1 cellular context compared by ENCODE assay signal in genomic region chr12:132560831-132561783, GRCh38.
TF ChIP-seq lines count a peak whose summit lies in the region.

No MANE protein-coding gene starts in this region.

TF ChIP-seq in HepG2, 621 proteins besides CTCF, POLR2A, EP300 and RAD21 (continued from another document and continues in another):
- peak; percentile 45 for TF ChIP-seq XRCC5 (optimal IDR thresholded peaks at IDR 0.05; ENCODE audit: low read length)
- no peak for TF ChIP-seq HOXA5 (CRISPR knock-in tag; IDR thresholded peaks at IDR 0.05)
- no peak for TF ChIP-seq PCBP2 (optimal IDR thresholded peaks at IDR 0.05; ENCODE audit: low read depth, low read length, poor library complexity, severe bottlenecking)
- peak; percentile 8; the same call in 1 of the 2 replicates for TF ChIP-seq ZMYM2 (CRISPR knock-in tag; IDR thresholded peaks at IDR 0.05)
- peak; percentile 21; the same call in 1 of the 2 replicates for TF ChIP-seq KMT2A (CRISPR knock-in tag; IDR thresholded peaks at IDR 0.05)
- no peak for TF ChIP-seq PAX8 (CRISPR knock-in tag; IDR thresholded peaks at IDR 0.05; ENCODE audit: borderline replicate concordance)
- 0 out of 2 replicates have a peak, but pooled peaks have one; percentile 1 for TF ChIP-seq ZNF891 (CRISPR knock-in tag; IDR thresholded peaks at IDR 0.05)
- TF ChIP-seq ZNF142 (CRISPR knock-in tag; IDR thresholded peaks at IDR 0.05) = no peak
- TF ChIP-seq SAP130 (CRISPR knock-in tag; IDR thresholded peaks at IDR 0.05; ENCODE audit: low read depth) = peak; percentile 25; the same call in 1 of the 2 replicates
- TF ChIP-seq PAXIP1 (CRISPR knock-in tag; conservative IDR thresholded peaks at IDR 0.05) = no peak
- TF ChIP-seq MYPOP (CRISPR knock-in tag; IDR thresholded peaks at IDR 0.05) = 0 out of 2 replicates have a peak, but pooled peaks have one; percentile 20
- TF ChIP-seq SP2 (CRISPR knock-in tag; IDR thresholded peaks at IDR 0.05) = peak; percentile 21; the same call in 1 of the 2 replicates
- TF ChIP-seq ZKSCAN8 (CRISPR knock-in tag; IDR thresholded peaks at IDR 0.05; ENCODE audit: borderline replicate concordance) = no peak
- TF ChIP-seq KDM4B (CRISPR knock-in tag; IDR thresholded peaks at IDR 0.05) = no peak
- TF ChIP-seq HDAC2 (CRISPR knock-in tag; IDR thresholded peaks at IDR 0.05) = peak; percentile 19; the same call in 1 of the 2 replicates
- TF ChIP-seq GABPB1 (CRISPR knock-in tag; IDR thresholded peaks at IDR 0.05) = peak; percentile 63; the same call in 1 of the 2 replicates
- TF ChIP-seq KDM2A (CRISPR knock-in tag; IDR thresholded peaks at IDR 0.05; ENCODE audit: borderline replicate concordance, low read depth) = peak; percentile 59; the same call in 1 of the 2 replicates
- TF ChIP-seq ZNF747 (CRISPR knock-in tag; IDR thresholded peaks at IDR 0.05; ENCODE audit: borderline replicate concordance) = 0 out of 2 replicates have a peak, but pooled peaks have one; percentile 49
- peak; percentile 64 to 70; a peak in 2 of 4 replicates for TF ChIP-seq HMGXB4 (CRISPR knock-in tag; IDR thresholded peaks at IDR 0.05; ENCODE audit: borderline replicate concordance in 1 of 2, low read depth in 1 of 2)
- peak; percentile 18 for TF ChIP-seq ZNF407 (CRISPR knock-in tag; IDR thresholded peaks at IDR 0.05; ENCODE audit: not compliant biosample characterization)
- TF ChIP-seq TOE1 (CRISPR knock-in tag; IDR thresholded peaks at IDR 0.05) = no peak
- TF ChIP-seq ZNF768 (CRISPR knock-in tag; IDR thresholded peaks at IDR 0.05) = peak; percentile 56; the same call in 1 of the 2 replicates
- TF ChIP-seq ZBTB14 (CRISPR knock-in tag; IDR thresholded peaks at IDR 0.05) = peak; percentile 51; the same call in 1 of the 2 replicates
- TF ChIP-seq NR1H2 (CRISPR knock-in tag; IDR thresholded peaks at IDR 0.05; ENCODE audit: borderline replicate concordance, low read depth) = no peak
- no peak for TF ChIP-seq MNT (IDR thresholded peaks at IDR 0.05)
- no peak for TF ChIP-seq ZNF740 (CRISPR knock-in tag; IDR thresholded peaks at IDR 0.05)
- no peak for TF ChIP-seq IRF2 (CRISPR knock-in tag; IDR thresholded peaks at IDR 0.05)
- TF ChIP-seq HNRNPLL (IDR thresholded peaks at IDR 0.05; ENCODE audit: low read depth, low read length, poor library complexity, severe bottlenecking) = peak; percentile 15
- no peak for TF ChIP-seq NR0B2 (CRISPR knock-in tag; IDR thresholded peaks at IDR 0.05)
